Comparison of ENCODE assay signal across 26 cellular contexts in genomic region chr2:19835818-19836281, GRCh38.
DNase-seq lines count a peak whose midpoint lies in the region; ATAC-seq and TF ChIP-seq lines count a peak whose summit lies in the region.
"Had no signal": no experiment of that assay in that cellular context is flagged by ENCODE, and none has a peak within 500 bp of the region (broad histone marks: within the 10 kb centered on the region; RNA-seq: fewer than 3 reads in every experiment).

No MANE protein-coding gene starts in this region.

- no peak for DNase-seq in Right ventricle myocardium inferior (ENCODE audit: missing footprints)
- DNase-seq in left ventricle myocardium inferior, result no peak
- DNase-seq in fibroblast of gingiva (ENCODE audit: low read depth), result peak; percentile 38
- peak; percentile 78 for DNase-seq in mesenteric fat pad (ENCODE audit: low spot score)
- no peak for DNase-seq in transverse colon
- no peak for DNase-seq in NCI-H1436 treated with DMSO at 0.1 percent for 48 hours (lab: John Stamatoyannopoulos, UW)
- DNase-seq in iPS-NIHi11 (ENCODE audit: low spot score), result no peak
- DNase-seq: activated CD4-positive, alpha-beta T cell treated with anti-CD3 and anti-CD28 coated beads, Interleukin-2, amount 10 ng/mL, durations not matched to agents 24 days and 14 days; activated CD8-positive, alpha-beta memory T cell treated with anti-CD3 and anti-CD28 coated beads, Interleukin-2, amount 50 U/mL, for 48 hours; activated effector memory CD4-positive, alpha-beta T cell treated with Interleukin-2 at 50 U/mL for 16 hours; activated naive CD8-positive, alpha-beta T cell treated with anti-CD3 and anti-CD28 coated beads, Interleukin-2, amount 50 U/mL, for 24 hours; BE2C; Caco-2; dermis blood vessel endothelial cell; DND-41; H7; kidney glomerular epithelial cell; NCI-H345; NK-92 treated with Interleukin-12 subunit alpha and Interleukin-12 subunit beta, amount 100 ng/mL, for 24 hours; posterior cingulate gyrus; stimulated activated CD4-positive, alpha-beta T cell treated with anti-CD3 and anti-CD28 coated beads, Interleukin-4, amount 100 ng/mL, for 24 hours; T-helper 17 cell; uterus had no signal

- WGBS in transverse colon (ENCODE audit: low coverage in 1 of 2), 2 donors, result 61% methylated on average over 5 of the region's 5 CpGs; no CpG with 5 or more reads in 1 of the 2 donors

- intact Hi-C loops in Right ventricle myocardium inferior (cut with DNase I), result no loop called here
- intact Hi-C loops in left ventricle myocardium inferior (cut with micrococcal nuclease), result no loop called here
- intact Hi-C loops in transverse colon (cut with DNase I; ENCODE audit: low total_unique reads), result no loop called here

- peaks cover 12% of the 10 kb centered on the region for H3K4me1 ChIP-seq in left ventricle myocardium inferior
- H3K4me1 ChIP-seq in transverse colon, result peaks cover 0 to 11% (median 0%) of the 10 kb centered on the region in 4 donors
- H3K4me1 ChIP-seq: BE2C, Caco-2, uterus had no signal

- no peak for TF ChIP-seq CTCF in left ventricle myocardium inferior (IDR thresholded peaks at IDR 0.05; ENCODE audit: borderline replicate concordance)
- no peak for TF ChIP-seq CTCF in transverse colon (IDR thresholded peaks at IDR 0.05)

- in situ Hi-C loops in transverse colon (cut with MboI; ENCODE audit: low pct_ligation_motif_present in 1 of 4, low pct_unique_long_range_greater_than_20kb in 1 of 4, low sequenced_read_pairs in 3 of 4), result no loop called here

- H3K27me3 ChIP-seq in left ventricle myocardium inferior (ENCODE audit: low read depth) (peaks cover 7% of the 10 kb centered on the region), transverse colon (peaks cover 3% of the 10 kb centered on the region)
- H3K27me3 ChIP-seq: uterus had no signal

- H3K36me3 ChIP-seq in left ventricle myocardium inferior (no peaks in the 10 kb centered on the region), transverse colon (no peaks in the 10 kb centered on the region)
- H3K36me3 ChIP-seq: BE2C, uterus had no signal

- no peak overlapping the region for H3K4me3 ChIP-seq in left ventricle myocardium inferior
- H3K4me3 ChIP-seq in transverse colon, result no peak overlapping the region
- H3K4me3 ChIP-seq: uterus had no signal

- H3K27ac ChIP-seq in left ventricle myocardium inferior (replicated peaks), result no peak overlapping the region
- peak overlapping the region; percentile 5 to 63 (median 33) for H3K27ac ChIP-seq in transverse colon
- H3K27ac ChIP-seq: 22Rv1, uterus had no signal

- ATAC-seq in Right ventricle myocardium inferior (peak; percentile 84), HG02798 (IDR thresholded peaks at IDR 0.05; ENCODE audit: poor library complexity, unreplicated experiment) (no peak)
- ATAC-seq: activated naive CD8-positive, alpha-beta T cell treated with anti-CD3 and anti-CD28 coated beads, Interleukin-2, amount 50 U/mL, for 24 hours; Panc1; T-helper 17 cell had no signal

- TF ChIP-seq POLR2A in transverse colon (IDR thresholded peaks at IDR 0.05), result no peak

- H3K9me3 ChIP-seq in left ventricle myocardium inferior (replicated peaks) (no peaks in the 10 kb centered on the region), transverse colon (no peaks in the 10 kb centered on the region)
- H3K9me3 ChIP-seq: BE2C, Caco-2, uterus had no signal

- peak; percentile 63 for TF ChIP-seq EP300 in transverse colon (IDR thresholded peaks at IDR 0.05; ENCODE audit: low read depth)

Comparison
In these comparisons a context has a peak if more than half of its experiments do, and no peak if none do; other contexts are left out.
1. DNase-seq: peak in fibroblast of gingiva (single experiment) and mesenteric fat pad (single experiment); none in Right ventricle myocardium inferior (single experiment), left ventricle myocardium inferior (single experiment), transverse colon (single experiment), NCI-H1436 treated with DMSO at 0.1 percent for 48 hours (single experiment) and iPS-NIHi11 (single experiment).